In genomic region chr6:43833223-43833995, GRCh38 we compare ENCODE assay signal across 15 cellular contexts.
DNase-seq lines count a peak whose midpoint lies in the region; ATAC-seq and TF ChIP-seq lines count a peak whose summit lies in the region.
"Had no signal": no experiment of that assay in that cellular context is flagged by ENCODE, and none has a peak within 500 bp of the region (broad histone marks: within the 10 kb centered on the region; RNA-seq: fewer than 3 reads in every experiment).

No MANE protein-coding gene starts in this region.

- ATAC-seq in activated CD8-positive, alpha-beta T cell treated with anti-CD3 and anti-CD28 coated beads for 36 hours: no peak
- no peak for ATAC-seq in HG03097 (IDR thresholded peaks at IDR 0.05; ENCODE audit: low FRiP score, unreplicated experiment)

- peak overlapping the region; percentile 83 for H3K27ac ChIP-seq in neuronal stem cell (replicated peaks; ENCODE audit: low read length)
- H3K27ac ChIP-seq: ascending aorta, upper lobe of left lung had no signal

- no peak overlapping the region for H3K4me2 ChIP-seq in neuronal stem cell (ENCODE audit: insufficient read depth, low read length, poor library complexity, severe bottlenecking)

- H2AFZ ChIP-seq in neuronal stem cell (ENCODE audit: low read length): no peak overlapping the region

- H3K9me3 Mint-ChIP-seq in activated CD8-positive, alpha-beta T cell treated with anti-CD3 and anti-CD28 coated beads for 36 hours: no peaks in the 10 kb centered on the region

- POLR2A ChIA-PET in activated CD8-positive, alpha-beta T cell treated with anti-CD3 and anti-CD28 coated beads for 36 hours (lab: Charles Lee): no interaction called here

- H2AK5ac ChIP-seq in neuronal stem cell (ENCODE audit: low read depth, low read length): peak overlapping the region; percentile 97

- no peak overlapping the region for H3K23ac ChIP-seq in neuronal stem cell (ENCODE audit: low read depth, low read length, poor library complexity)

- H3K27me3 Mint-ChIP-seq in activated CD8-positive, alpha-beta T cell treated with anti-CD3 and anti-CD28 coated beads for 36 hours: no peaks in the 10 kb centered on the region

- peak overlapping the region; percentile 32 for H2BK120ac ChIP-seq in neuronal stem cell (ENCODE audit: low read depth, low read length)

- H4K8ac ChIP-seq in neuronal stem cell (ENCODE audit: low read depth, low read length): no peak overlapping the region

- no peak overlapping the region for H3K4ac ChIP-seq in neuronal stem cell (ENCODE audit: low read length)

- no peaks in the 10 kb centered on the region for H3K36me3 ChIP-seq in neuronal stem cell (replicated peaks in 1 of 2; ENCODE audit: control insufficient read depth in 2 of 2, insufficient read depth in 2 of 2, low read length in 2 of 2)
- H3K36me3 ChIP-seq: ascending aorta, upper lobe of left lung had no signal

- no peak for TF ChIP-seq CTCF in GM20000 (IDR thresholded peaks at IDR 0.05; ENCODE audit: extremely low read depth, missing control alignments)
- TF ChIP-seq CTCF in activated CD8-positive, alpha-beta T cell treated with anti-CD3 and anti-CD28 coated beads for 36 hours (IDR thresholded peaks at IDR 0.05): no peak

- peaks cover 0 to 43% (median 0%) of the 10 kb centered on the region in 3 experiments for H3K27me3 ChIP-seq in neuronal stem cell (ENCODE audit: control insufficient read depth in 3 of 3, insufficient read depth in 3 of 3, low read depth in 1 of 3, low read length in 3 of 3)
- H3K27me3 ChIP-seq: ascending aorta, upper lobe of left lung had no signal

- no peak overlapping the region for H3K4me3 Mint-ChIP-seq in activated CD8-positive, alpha-beta T cell treated with anti-CD3 and anti-CD28 coated beads for 36 hours

- no peaks in the 10 kb centered on the region for H3K79me1 ChIP-seq in neuronal stem cell (ENCODE audit: low read depth, low read length)

- no CpG with 5 or more reads among the region's 7 CpGs for WGBS in neuronal stem cell (ENCODE audit: extremely low coverage in 2 of 2, insufficient read length in 2 of 2, insufficient replicate concordance in 1 of 2), 2 donors

- peak overlapping the region; percentile 52 for H2BK12ac ChIP-seq in neuronal stem cell (ENCODE audit: low read length)

- peaks cover 7 to 39% of the 10 kb centered on the region in 2 donors for H3K4me1 ChIP-seq in neuronal stem cell (ENCODE audit: control insufficient read depth in 2 of 2, insufficient read depth in 1 of 2, low read depth in 1 of 2, low read length in 2 of 2)
- H3K4me1 ChIP-seq: ascending aorta had no signal

- peak overlapping the region; percentile 92 for H3K18ac ChIP-seq in neuronal stem cell (ENCODE audit: low read length)

- intact Hi-C loops in activated CD8-positive, alpha-beta T cell treated with anti-CD3 and anti-CD28 coated beads for 36 hours (cut with micrococcal nuclease): no loop called here

- no peak overlapping the region for H3K14ac ChIP-seq in neuronal stem cell (ENCODE audit: low read length)

- H3K27ac Mint-ChIP-seq in activated CD8-positive, alpha-beta T cell treated with anti-CD3 and anti-CD28 coated beads for 36 hours: no peak overlapping the region

- no peak overlapping the region for H4K91ac ChIP-seq in neuronal stem cell (ENCODE audit: low read depth, low read length, poor library complexity)

- no peak overlapping the region for H3K4me3 ChIP-seq in neuronal stem cell (ENCODE audit: low read length in 2 of 2)
- H3K4me3 ChIP-seq: ascending aorta, upper lobe of left lung had no signal

- CTCF ChIA-PET in activated CD8-positive, alpha-beta T cell treated with anti-CD3 and anti-CD28 coated beads for 36 hours (lab: Charles Lee): interaction anchor here (0.9 to 1.1 kb wide), 2 partner anchors 13 to 163 kb away, joined by 3 read pairs; no protein-coding TSS in a partner anchor

- H3K9me3 ChIP-seq in neuronal stem cell (replicated peaks in 1 of 2; ENCODE audit: control insufficient read depth in 2 of 2, insufficient read depth in 1 of 2, low read depth in 1 of 2, low read length in 2 of 2): no peaks in the 10 kb centered on the region
- H3K9me3 ChIP-seq: ascending aorta, upper lobe of left lung had no signal

- peak overlapping the region; percentile 40 for H2BK5ac ChIP-seq in neuronal stem cell (ENCODE audit: low read length)

- H2BK15ac ChIP-seq in neuronal stem cell (ENCODE audit: low read length): peak overlapping the region; percentile 77

- H3K36me3 Mint-ChIP-seq in activated CD8-positive, alpha-beta T cell treated with anti-CD3 and anti-CD28 coated beads for 36 hours (ENCODE audit: low read depth): no peaks in the 10 kb centered on the region

- no peak overlapping the region for H3K9ac ChIP-seq in neuronal stem cell (ENCODE audit: low read depth, low read length, poor library complexity)

- no peaks in the 10 kb centered on the region for H3K4me1 Mint-ChIP-seq in activated CD8-positive, alpha-beta T cell treated with anti-CD3 and anti-CD28 coated beads for 36 hours (ENCODE audit: low read depth)

- DNase-seq in DMS53 treated with DMSO at 0.1 percent for 48 hours (lab: John Stamatoyannopoulos, UW; ENCODE audit: unreplicated experiment) (peak; percentile 55), NCI-H69 (lab: John Stamatoyannopoulos, UW) (peak; percentile 84), epidermal melanocyte (ENCODE audit: insufficient read length, low spot score) (peak; percentile 11), neuronal stem cell (ENCODE audit: low spot score) (no peak), GM20000 (ENCODE audit: low spot score) (no peak), 8988T (no peak)
- DNase-seq in activated CD8-positive, alpha-beta T cell treated with anti-CD3 and anti-CD28 coated beads for 36 hours: no peak
- DNase-seq: activated CD8-positive, alpha-beta memory T cell treated with anti-CD3 and anti-CD28 coated beads for 24 hours; activated effector memory CD4-positive, alpha-beta T cell treated with Interleukin-2 at 50 U/mL for 16 hours; NCI-H1436; SHP77; stimulated activated CD4-positive, alpha-beta T cell treated with anti-CD3 and anti-CD28 coated beads, Interleukin-2, amount 100 ng/mL, for 24 hours; upper lobe of left lung had no signal

Comparison
In these comparisons a context has a peak if more than half of its experiments do, and no peak if none do; other contexts are left out.
1. DNase-seq: peak in DMS53 treated with DMSO at 0.1 percent for 48 hours (single experiment), NCI-H69 (single experiment) and epidermal melanocyte (single experiment); none in neuronal stem cell (single experiment), GM20000 (single experiment), 8988T (single experiment) and activated CD8-positive, alpha-beta T cell treated with anti-CD3 and anti-CD28 coated beads for 36 hours (single experiment).